ENCODE assay signal across 8 cellular contexts in the genomic region with DNA sequence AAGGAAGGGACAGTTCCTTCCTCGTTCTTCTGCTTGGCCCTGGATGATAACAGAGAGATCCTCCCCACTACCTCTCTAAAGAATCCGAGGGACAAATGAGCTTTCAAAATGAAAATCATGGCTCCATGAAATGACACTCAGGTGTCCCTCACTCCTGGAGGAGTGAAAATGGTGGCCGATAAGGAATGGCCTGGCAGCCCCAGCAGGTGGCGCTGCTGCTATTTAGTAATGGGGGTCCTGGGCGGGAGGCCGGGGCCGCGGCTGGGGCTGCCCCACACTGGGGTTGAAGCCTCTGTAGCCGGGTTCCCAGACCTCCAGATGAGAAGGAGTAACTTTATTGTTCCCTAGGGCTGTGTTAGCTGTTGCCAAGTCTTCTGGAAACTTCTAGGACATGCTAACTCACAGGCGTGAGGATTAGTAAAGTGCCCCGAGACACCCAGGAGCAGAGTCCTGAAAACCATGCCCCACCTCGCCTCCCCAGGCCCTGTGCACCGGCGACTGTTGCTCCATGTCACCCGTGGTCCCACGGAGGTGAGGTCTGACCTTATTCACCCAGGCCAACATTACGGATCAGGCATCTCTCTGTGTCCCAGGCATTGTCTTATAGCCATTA.
A peak's percentile ranks its signal among the peaks of the same experiment; 100 is the strongest.
DNase-seq lines count a peak whose midpoint lies in the region; ATAC-seq lines count a peak whose summit lies in the region.

No MANE protein-coding gene starts in this region.

- DNase-seq in CD1c-positive myeloid dendritic cell (ENCODE audit: extremely low spot score): peak; percentile 65
- peak; percentile 28 for DNase-seq in NCI-H2171 (lab: John Stamatoyannopoulos, UW)
- peak; percentile 76 to 80 for DNase-seq in activated CD4-positive, alpha-beta T cell treated with anti-CD3 and anti-CD28 coated beads, Interleukin-2, amount 50 U/mL, for 48 hours
- DNase-seq in dermis microvascular lymphatic vessel endothelial cell (ENCODE audit: low read depth in 2 of 2): peak; percentile 22 to 67
- peak; percentile 63 to 71 for DNase-seq in lung microvascular endothelial cell (ENCODE audit: low read depth in 2 of 2)
- peak; percentile 46 for DNase-seq in stimulated activated CD8-positive, alpha-beta memory T cell treated with anti-CD3 and anti-CD28 coated beads, Interleukin-15, amount 100 ng/mL, for 24 hours (ENCODE audit: low read depth)

- ATAC-seq in GM21515 (IDR thresholded peaks at IDR 0.05; ENCODE audit: unreplicated experiment): peak; percentile 48
- no peak for ATAC-seq in GM21737 (IDR thresholded peaks at IDR 0.05; ENCODE audit: unreplicated experiment)

Comparison
In these comparisons a context has a peak if more than half of its experiments do, and no peak if none do; other contexts are left out.
1. DNase-seq: peak in every context shown above with its lines; median percentile 78 in activated CD4-positive, alpha-beta T cell treated with anti-CD3 and anti-CD28 coated beads, Interleukin-2, amount 50 U/mL, for 48 hours; 67 in lung microvascular endothelial cell; 65 in CD1c-positive myeloid dendritic cell; 46 in stimulated activated CD8-positive, alpha-beta memory T cell treated with anti-CD3 and anti-CD28 coated beads, Interleukin-15, amount 100 ng/mL, for 24 hours; 44 in dermis microvascular lymphatic vessel endothelial cell; 28 in NCI-H2171.